19 cellular contexts compared by ENCODE assay signal in genomic region chr3:119195911-119196310, GRCh38. TPM values are rescaled to one million over a fixed set of nuclear protein-coding genes. Genes with fewer than 3 reads are reported as not detected.
"Had no signal": no experiment of that assay in that cellular context is flagged by ENCODE, and none has a peak within 500 bp of the region (broad histone marks: within the 10 kb centered on the region; RNA-seq: fewer than 3 reads in every experiment).

No MANE protein-coding gene starts in this region.

- H3K9me3 ChIP-seq: ascending aorta, mucosa of descending colon, neutrophil, tibial artery had no signal

- H3K4me3 ChIP-seq: ascending aorta, cardiac muscle cell, hepatocyte, lung, mucosa of descending colon, tibial artery had no signal

- H3K4me1 ChIP-seq: ascending aorta, tibial artery had no signal

- DNase-seq: activated CD4-positive, alpha-beta memory T cell treated with anti-CD3 and anti-CD28 coated beads, Interleukin-2, amount 10 ng/mL, durations not matched to agents 7 days and 5 days; activated CD4-positive, CD25-positive, alpha-beta regulatory T cell treated with anti-CD3 and anti-CD28 coated beads, Interleukin-2, amount 50 U/mL, for 72 hours; activated gamma-delta T cell treated with Interleukin-2 at 50 U/mL for 16 hours; activated naive CD8-positive, alpha-beta T cell treated with anti-CD3 and anti-CD28 coated beads for 36 hours; activated T-cell treated with anti-CD3 and anti-CD28 coated beads, Interleukin-2, amount 50 U/mL, for 72 hours; left cardiac atrium; mucosa of descending colon; naive thymus-derived CD8-positive, alpha-beta T cell; posterior cingulate gyrus; right cardiac atrium; small intestine; SW 1271; tibial artery had no signal

- H3K27me3 ChIP-seq: ascending aorta, cardiac muscle cell, hepatocyte, tibial artery had no signal

- FAIRE-seq: colon, small intestine had no signal

- H3K27ac ChIP-seq: ascending aorta, cardiac muscle cell, hepatocyte, neutrophil, tibial artery had no signal

- ATAC-seq: activated T-cell treated with anti-CD3 and anti-CD28 coated beads, Interleukin-2, amount 50 U/mL, for 72 hours; mucosa of descending colon; naive thymus-derived CD8-positive, alpha-beta T cell; right cardiac atrium had no signal

- H3K4me2 ChIP-seq: hepatocyte had no signal

- H3K36me3 ChIP-seq: ascending aorta, cardiac muscle cell, neutrophil, tibial artery had no signal

RNA-seq across cellular contexts. Expression of gene UPK1B, which starts 22.5 kb away (rescaled TPM):
- total RNA-seq: activated CD4-positive, alpha-beta memory T cell treated with anti-CD3 and anti-CD28 coated beads, Interleukin-2, amount 10 ng/mL, durations not matched to agents 7 days and 5 days; activated naive CD8-positive, alpha-beta T cell treated with anti-CD3 and anti-CD28 coated beads for 36 hours; activated T-cell treated with anti-CD3 and anti-CD28 coated beads, Interleukin-2, amount 50 U/mL, for 72 hours; ascending aorta; cardiac muscle cell; mucosa of descending colon; naive thymus-derived CD8-positive, alpha-beta T cell had no signal
- polyA plus RNA-seq: naive thymus-derived CD8-positive, alpha-beta T cell; small intestine had no signal

RNA-seq across cellular contexts. Expression of gene TEX55, which starts 49.9 kb away (rescaled TPM):
- total RNA-seq: activated CD4-positive, alpha-beta memory T cell treated with anti-CD3 and anti-CD28 coated beads, Interleukin-2, amount 10 ng/mL, durations not matched to agents 7 days and 5 days; activated naive CD8-positive, alpha-beta T cell treated with anti-CD3 and anti-CD28 coated beads for 36 hours; activated T-cell treated with anti-CD3 and anti-CD28 coated beads, Interleukin-2, amount 50 U/mL, for 72 hours; ascending aorta; cardiac muscle cell; hepatocyte; left cardiac atrium; lung; mucosa of descending colon; naive thymus-derived CD8-positive, alpha-beta T cell; right cardiac atrium had no signal
- polyA plus RNA-seq: cardiac muscle cell; hepatocyte; naive thymus-derived CD8-positive, alpha-beta T cell; right cardiac atrium; small intestine had no signal
